ENCODE assay signal across 30 cellular contexts in the genomic region with DNA sequence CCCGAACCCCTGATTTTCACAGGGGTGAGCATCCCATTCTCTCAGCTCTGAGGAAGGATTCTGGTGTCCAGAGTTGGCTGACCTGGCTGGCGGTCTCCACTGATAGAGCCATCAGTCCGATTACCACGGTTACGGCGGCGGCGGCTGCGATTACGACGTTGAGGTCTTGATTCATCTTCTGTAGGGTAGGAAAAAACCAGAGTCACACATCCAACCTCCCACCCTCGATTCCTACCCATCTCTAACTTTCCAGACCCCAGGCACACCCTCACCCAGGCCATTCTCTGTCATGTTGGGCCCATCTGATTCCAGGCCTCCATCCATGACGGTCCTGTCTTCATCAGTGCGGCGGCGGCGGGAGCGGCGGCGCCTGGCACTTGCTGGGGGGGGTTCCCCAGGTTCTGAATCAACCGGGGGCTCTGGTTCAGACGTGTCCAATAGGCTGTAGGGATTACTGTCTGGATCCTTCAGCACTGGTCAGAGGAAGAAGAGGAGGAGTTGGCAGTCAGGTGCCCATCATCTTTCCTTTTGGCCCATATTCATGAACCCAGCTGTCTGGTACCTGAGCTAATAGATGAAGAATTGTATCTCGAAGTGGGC. TPM values are rescaled to one million over a fixed set of nuclear protein-coding genes. Genes with fewer than 3 reads are reported as not detected.
"Had no signal": no experiment of that assay in that cellular context is flagged by ENCODE, and none has a peak within 500 bp of the region (broad histone marks: within the 10 kb centered on the region; RNA-seq: fewer than 3 reads in every experiment).

No MANE protein-coding gene starts in this region.

- FAIRE-seq: frontal cortex, TTC549 had no signal

- H3K27me3 ChIP-seq: adrenal gland, cardiac muscle cell, dorsolateral prefrontal cortex, left lung, neutrophil, ovary, testis, transverse colon had no signal

- H3K9me3 ChIP-seq: adrenal gland, left lung, lower lobe of right lung, neutrophil, ovary, prostate gland, testis, transverse colon had no signal

- H3K27ac Mint-ChIP-seq: activated naive CD4-positive, alpha-beta T cell treated with anti-CD3 and anti-CD28 coated beads for 36 hours; activated naive CD8-positive, alpha-beta T cell treated with anti-CD3 and anti-CD28 coated beads for 36 hours; activated T-helper 1 cell treated with anti-CD3 and anti-CD28 coated beads, Interleukin-12 subunit alpha, Interleukin-12 subunit beta, Interleukin-2, Interleukin-4 antibody, amounts not matched to agents 30 ng/mL and 10 ng/mL and 1 ng/mL, durations not matched to agents 14 hours and 24 hours and 36 hours; stimulated activated naive B cell treated with anti-CD40 and anti-IgM and Interleukin-4, amounts not matched to agents 10 μg/mL and 1 μg/mL and 100 μg/mL, for 72 hours had no signal

- H3K4me3 ChIP-seq: adrenal gland, cardiac muscle cell, coronary artery, dorsolateral prefrontal cortex, left lung, lower lobe of right lung, ovary, prostate gland, testis, transverse colon had no signal

- ATAC-seq: left lung; lower lobe of right lung; naive thymus-derived CD8-positive, alpha-beta T cell; stimulated activated naive B cell treated with anti-CD40 and anti-IgM and Interleukin-4, amounts not matched to agents 10 μg/mL and 1 μg/mL and 100 μg/mL, for 72 hours had no signal

- H3K4me3 Mint-ChIP-seq: activated naive CD4-positive, alpha-beta T cell treated with anti-CD3 and anti-CD28 coated beads for 36 hours; activated naive CD8-positive, alpha-beta T cell treated with anti-CD3 and anti-CD28 coated beads for 36 hours; activated T-helper 1 cell treated with anti-CD3 and anti-CD28 coated beads, Interleukin-12 subunit alpha, Interleukin-12 subunit beta, Interleukin-2, Interleukin-4 antibody, amounts not matched to agents 30 ng/mL and 10 ng/mL and 1 ng/mL, durations not matched to agents 14 hours and 24 hours and 36 hours; brain; naive thymus-derived CD8-positive, alpha-beta T cell; stimulated activated naive B cell treated with anti-CD40 and anti-IgM and Interleukin-4, amounts not matched to agents 10 μg/mL and 1 μg/mL and 100 μg/mL, for 72 hours had no signal

- DNase-seq: activated CD4-positive, alpha-beta T cell treated with anti-CD3 and anti-CD28 coated beads for 4 hours; activated CD4-positive, alpha-beta T cell treated with anti-CD3 and anti-CD28 coated beads, Interleukin-2, amount 50 U/mL, for 4 hours; activated effector memory CD4-positive, alpha-beta T cell treated with anti-CD3 and anti-CD28 coated beads, Interleukin-2, amount 50 U/mL, for 16 hours; activated naive CD4-positive, alpha-beta T cell treated with anti-CD3 and anti-CD28 coated beads for 36 hours; activated naive CD8-positive, alpha-beta T cell treated with anti-CD3 and anti-CD28 coated beads for 36 hours; activated T-cell treated with anti-CD3 and anti-CD28 coated beads for 4 hours; adrenal gland; aorta; cerebellar nuclear complex; dorsolateral prefrontal cortex; effector memory CD4-positive, alpha-beta T cell; left lung; lower lobe of right lung; mesenchymal stem cell; naive thymus-derived CD8-positive, alpha-beta T cell; ovary; stimulated activated CD4-positive, alpha-beta T cell treated with anti-CD3 and anti-CD28 coated beads, Interleukin-15, amount 100 ng/mL, for 24 hours; stimulated activated CD4-positive, alpha-beta T cell treated with anti-CD3 and anti-CD28 coated beads, Interleukin-2, amount 100 ng/mL, for 24 hours; stimulated activated naive B cell treated with anti-CD40 and anti-IgM and Interleukin-4, amounts not matched to agents 10 μg/mL and 1 μg/mL and 100 μg/mL, for 72 hours; testis; transverse colon had no signal

- H3K9me3 Mint-ChIP-seq: activated naive CD4-positive, alpha-beta T cell treated with anti-CD3 and anti-CD28 coated beads for 36 hours; activated naive CD8-positive, alpha-beta T cell treated with anti-CD3 and anti-CD28 coated beads for 36 hours; activated T-helper 1 cell treated with anti-CD3 and anti-CD28 coated beads, Interleukin-12 subunit alpha, Interleukin-12 subunit beta, Interleukin-2, Interleukin-4 antibody, amounts not matched to agents 30 ng/mL and 10 ng/mL and 1 ng/mL, durations not matched to agents 14 hours and 24 hours and 36 hours; brain; naive thymus-derived CD8-positive, alpha-beta T cell; stimulated activated naive B cell treated with anti-CD40 and anti-IgM and Interleukin-4, amounts not matched to agents 10 μg/mL and 1 μg/mL and 100 μg/mL, for 72 hours had no signal

- H3K36me3 ChIP-seq: ovary had no signal

- H3K27me3 Mint-ChIP-seq: activated naive CD8-positive, alpha-beta T cell treated with anti-CD3 and anti-CD28 coated beads for 36 hours; naive thymus-derived CD8-positive, alpha-beta T cell; stimulated activated naive B cell treated with anti-CD40 and anti-IgM and Interleukin-4, amounts not matched to agents 10 μg/mL and 1 μg/mL and 100 μg/mL, for 72 hours had no signal

- H3K27ac ChIP-seq: adrenal gland, cardiac muscle cell, coronary artery, dorsolateral prefrontal cortex, left lung, lower lobe of right lung, neutrophil, ovary, prostate gland, testis, transverse colon, VCaP had no signal

RNA-seq across cellular contexts. Expression of gene SOX15, which starts 2.6 kb away (rescaled TPM):
- polyA plus RNA-seq: naive thymus-derived CD8-positive, alpha-beta T cell had no signal
